Comparison of ENCODE assay signal across 30 cellular contexts in genomic region chr2:33436083-33436482, GRCh38. TPM values are rescaled to one million over a fixed set of nuclear protein-coding genes. Genes with fewer than 3 reads are reported as not detected.
DNase-seq lines count a peak whose midpoint lies in the region; ATAC-seq and TF ChIP-seq lines count a peak whose summit lies in the region.
"Had no signal": no experiment of that assay in that cellular context is flagged by ENCODE, and none has a peak within 500 bp of the region (broad histone marks: within the 10 kb centered on the region; RNA-seq: fewer than 3 reads in every experiment).

No MANE protein-coding gene starts in this region.

- no peak overlapping the region for H3K14ac ChIP-seq in mesenchymal stem cell (ENCODE audit: low read length in 2 of 2)

- H4K91ac ChIP-seq in mesenchymal stem cell (ENCODE audit: low read length), result no peak overlapping the region

- H2BK12ac ChIP-seq in mesenchymal stem cell (ENCODE audit: low read length in 2 of 2), result no peak overlapping the region

- 0% methylated on average over 1 of the region's 1 CpG for WGBS in mesenchymal stem cell
- 57 to 72% methylated on average over 1 of the region's 1 CpG for WGBS in thyroid gland, 2 donors
- WGBS in esophagus squamous epithelium, 2 donors, result 42 to 69% methylated on average over 1 of the region's 1 CpG

- no peak overlapping the region for H3K23ac ChIP-seq in mesenchymal stem cell (ENCODE audit: low read length in 2 of 2)

- TF ChIP-seq CTCF in cardiac muscle cell (IDR thresholded peaks at IDR 0.05; ENCODE audit: low read depth, low read length) (no peak), endothelial cell (IDR thresholded peaks at IDR 0.05; ENCODE audit: unreplicated experiment) (no peak), thyroid gland (IDR thresholded peaks at IDR 0.05) (no peak), GM13977 (IDR thresholded peaks at IDR 0.05; ENCODE audit: extremely low read depth, insufficient read depth, missing control alignments) (no peak), esophagus squamous epithelium (IDR thresholded peaks at IDR 0.05) (no peak)

- H3K4me3 ChIP-seq in cardiac muscle cell, result no peak overlapping the region
- H3K4me3 ChIP-seq in mesenchymal stem cell (ENCODE audit: insufficient read depth in 1 of 2, low read depth in 1 of 2, low read length in 2 of 2), result no peak overlapping the region
- H3K4me3 ChIP-seq in thyroid gland (replicated peaks in 1 of 3), result no peak overlapping the region
- no peak overlapping the region for H3K4me3 ChIP-seq in esophagus squamous epithelium
- H3K4me3 ChIP-seq: GM23248, MG63, thoracic aorta had no signal

- no peak for ATAC-seq in Right ventricle myocardium superior (ENCODE audit: poor library complexity)
- no peak for ATAC-seq in stimulated activated naive B cell treated with anti-CD40 and anti-IgM and Interleukin-4, amounts not matched to agents 10 μg/mL and 1 μg/mL and 100 μg/mL, for 72 hours (replicated peaks)
- ATAC-seq: activated T-helper 17 cell treated with anti-CD3 and anti-CD28 coated beads, Interleukin-2, amount 50 U/mL, for 72 hours; CD8-positive, alpha-beta T cell; foreskin keratinocyte had no signal

- peak; percentile 41 for DNase-seq in cardiac muscle cell (ENCODE audit: low read depth in 1 of 2, low spot score in 1 of 2)
- DNase-seq in Right ventricle myocardium superior, result no peak
- DNase-seq in endothelial cell (ENCODE audit: low spot score), result peak; percentile 27
- DNase-seq in mesenchymal stem cell, result peak; percentile 56
- DNase-seq in thyroid gland, result no peak
- no peak for DNase-seq in GM13977 (ENCODE audit: low spot score)
- no peak for DNase-seq in stimulated activated naive B cell treated with anti-CD40 and anti-IgM and Interleukin-4, amounts not matched to agents 10 μg/mL and 1 μg/mL and 100 μg/mL, for 72 hours
- no peak for DNase-seq in esophagus squamous epithelium (lab: John Stamatoyannopoulos, UW)
- DNase-seq: activated CD4-positive, alpha-beta memory T cell treated with anti-CD3 and anti-CD28 coated beads for 36 hours; activated CD8-positive, alpha-beta memory T cell treated with anti-CD3 and anti-CD28 coated beads, Interleukin-2, amount 50 U/mL, for 48 hours; CD8-positive, alpha-beta T cell; cerebellar nuclear complex; DMS79; foreskin keratinocyte; GM23248; KBM-7; MG63; NCI-H1417; NCI-H2081; NCI-H82; SHP77; stimulated activated CD4-positive, alpha-beta T cell treated with anti-CD3 and anti-CD28 coated beads, Interleukin-12 subunit alpha, Interleukin-12 subunit beta, amount 100 ng/mL, for 4 hours; stimulated activated CD4-positive, alpha-beta T cell treated with anti-CD3 and anti-CD28 coated beads, Interleukin-4, amount 100 ng/mL, for 24 hours; stimulated activated naive CD4-positive, alpha-beta T cell had no signal

- no peak overlapping the region for H3K18ac ChIP-seq in mesenchymal stem cell (ENCODE audit: low read depth in 1 of 2, low read length in 2 of 2)

- H3K4me1 Mint-ChIP-seq in endothelial cell (ENCODE audit: unreplicated experiment), result peaks cover 64% of the 10 kb centered on the region
- no peaks in the 10 kb centered on the region for H3K4me1 Mint-ChIP-seq in stimulated activated naive B cell treated with anti-CD40 and anti-IgM and Interleukin-4, amounts not matched to agents 10 μg/mL and 1 μg/mL and 100 μg/mL, for 72 hours
- H3K4me1 Mint-ChIP-seq: activated T-helper 17 cell treated with anti-CD3 and anti-CD28 coated beads, Interleukin-2, amount 50 U/mL, for 72 hours; memory B cell had no signal

- H3K4me3 Mint-ChIP-seq in endothelial cell (ENCODE audit: unreplicated experiment), result peak overlapping the region; percentile 95
- no peak overlapping the region for H3K4me3 Mint-ChIP-seq in stimulated activated naive B cell treated with anti-CD40 and anti-IgM and Interleukin-4, amounts not matched to agents 10 μg/mL and 1 μg/mL and 100 μg/mL, for 72 hours
- H3K4me3 Mint-ChIP-seq: activated CD4-positive, alpha-beta memory T cell treated with anti-CD3 and anti-CD28 coated beads for 36 hours; activated naive CD8-positive, alpha-beta T cell; activated T-helper 17 cell treated with anti-CD3 and anti-CD28 coated beads, Interleukin-2, amount 50 U/mL, for 72 hours; CD8-positive, alpha-beta T cell; memory B cell had no signal

- peak overlapping the region; percentile 8 for H3K27ac ChIP-seq in cardiac muscle cell
- no peak overlapping the region for H3K27ac ChIP-seq in mesenchymal stem cell (ENCODE audit: low read length, poor library complexity, severe bottlenecking)
- peak overlapping the region in 2 of 3 donors; percentile 20 to 26 for H3K27ac ChIP-seq in thyroid gland
- H3K27ac ChIP-seq in esophagus squamous epithelium, result peak overlapping the region in 2 of 4 donors; percentile 4 to 50
- H3K27ac ChIP-seq: 22Rv1, epithelial cell of prostate, foreskin keratinocyte, GM23248, thoracic aorta had no signal

- in situ Hi-C loops in GM13977 (cut with MboI; ENCODE audit: low pct_unique_long_range_greater_than_20kb, low sequenced_read_pairs, unreplicated experiment), result no loop called here

- no peak overlapping the region for H2AFZ ChIP-seq in mesenchymal stem cell (ENCODE audit: low read depth, low read length)
- H2AFZ ChIP-seq: GM23248 had no signal

- H3K36me3 Mint-ChIP-seq in endothelial cell (ENCODE audit: low read depth, unreplicated experiment), result peaks cover 27% of the 10 kb centered on the region
- H3K36me3 Mint-ChIP-seq in stimulated activated naive B cell treated with anti-CD40 and anti-IgM and Interleukin-4, amounts not matched to agents 10 μg/mL and 1 μg/mL and 100 μg/mL, for 72 hours, result no peaks in the 10 kb centered on the region
- H3K36me3 Mint-ChIP-seq: activated CD4-positive, alpha-beta memory T cell treated with anti-CD3 and anti-CD28 coated beads for 36 hours; CD8-positive, alpha-beta T cell; memory B cell had no signal

- no peaks in the 10 kb centered on the region for H3K9me3 Mint-ChIP-seq in endothelial cell (ENCODE audit: unreplicated experiment)
- no peaks in the 10 kb centered on the region for H3K9me3 Mint-ChIP-seq in stimulated activated naive B cell treated with anti-CD40 and anti-IgM and Interleukin-4, amounts not matched to agents 10 μg/mL and 1 μg/mL and 100 μg/mL, for 72 hours
- H3K9me3 Mint-ChIP-seq: activated CD4-positive, alpha-beta memory T cell treated with anti-CD3 and anti-CD28 coated beads for 36 hours; activated T-helper 17 cell treated with anti-CD3 and anti-CD28 coated beads, Interleukin-2, amount 50 U/mL, for 72 hours; CD8-positive, alpha-beta T cell; memory B cell had no signal

- H3K4ac ChIP-seq in mesenchymal stem cell (ENCODE audit: low read depth in 1 of 2, low read length in 2 of 2), result peak overlapping the region in 1 of 2 experiments; percentile 61

- no peaks in the 10 kb centered on the region for H3K9me3 ChIP-seq in cardiac muscle cell (ENCODE audit: low read depth)
- no peaks in the 10 kb centered on the region for H3K9me3 ChIP-seq in mesenchymal stem cell (ENCODE audit: control insufficient read depth, low read length)
- H3K9me3 ChIP-seq in thyroid gland, result no peaks in the 10 kb centered on the region
- H3K9me3 ChIP-seq in esophagus squamous epithelium, result no peaks in the 10 kb centered on the region
- H3K9me3 ChIP-seq: thoracic aorta had no signal

- H3K27me3 Mint-ChIP-seq in endothelial cell (ENCODE audit: unreplicated experiment), result peaks cover 3% of the 10 kb centered on the region
- H3K27me3 Mint-ChIP-seq in stimulated activated naive B cell treated with anti-CD40 and anti-IgM and Interleukin-4, amounts not matched to agents 10 μg/mL and 1 μg/mL and 100 μg/mL, for 72 hours, result peaks cover 5 to 12% of the 10 kb centered on the region in 2 donors

- H3K36me3 ChIP-seq in cardiac muscle cell (no peaks in the 10 kb centered on the region), mesenchymal stem cell (ENCODE audit: control insufficient read depth in 1 of 2, insufficient read depth in 2 of 2, low read depth in 1 of 2, low read length in 2 of 2) (no peaks in the 10 kb centered on the region), thyroid gland (no peaks in the 10 kb centered on the region), esophagus squamous epithelium (no peaks in the 10 kb centered on the region)
- H3K36me3 ChIP-seq: MG63, thoracic aorta had no signal

- H3K9ac ChIP-seq in mesenchymal stem cell (ENCODE audit: low read length), result no peak overlapping the region
- H3K9ac ChIP-seq: GM23248 had no signal

- H3K79me1 ChIP-seq in mesenchymal stem cell (replicated peaks; ENCODE audit: low read length, poor library complexity, severe bottlenecking), result no peaks in the 10 kb centered on the region

- H2BK15ac ChIP-seq in mesenchymal stem cell (ENCODE audit: low read depth, poor library complexity, severe bottlenecking), result no peak overlapping the region

- TF ChIP-seq POLR2A in thyroid gland (IDR thresholded peaks at IDR 0.05), result no peak
- no peak for TF ChIP-seq POLR2A in esophagus squamous epithelium (IDR thresholded peaks at IDR 0.05)

- H2BK120ac ChIP-seq in mesenchymal stem cell (ENCODE audit: low read depth, low read length), result peak overlapping the region; percentile 15

- H4K8ac ChIP-seq in mesenchymal stem cell (ENCODE audit: low read length), result no peak overlapping the region

- peaks cover 13% of the 10 kb centered on the region for H3K4me1 ChIP-seq in cardiac muscle cell (ENCODE audit: low read depth)
- H3K4me1 ChIP-seq in mesenchymal stem cell (ENCODE audit: control insufficient read depth, insufficient read depth, low read depth, low read length), result no peaks in the 10 kb centered on the region
- peaks cover 5 to 8% of the 10 kb centered on the region in 2 donors for H3K4me1 ChIP-seq in thyroid gland
- H3K4me1 ChIP-seq in esophagus squamous epithelium, result no peaks in the 10 kb centered on the region
- H3K4me1 ChIP-seq: foreskin keratinocyte had no signal

- H2AK5ac ChIP-seq in mesenchymal stem cell (ENCODE audit: low read length, severe bottlenecking), result no peak overlapping the region

- H3K4me2 ChIP-seq in mesenchymal stem cell (ENCODE audit: low read length, poor library complexity, severe bottlenecking), result no peak overlapping the region

- no peak overlapping the region for H2BK5ac ChIP-seq in mesenchymal stem cell (ENCODE audit: low read depth, low read length, poor library complexity, severe bottlenecking)

- H3K27me3 ChIP-seq in cardiac muscle cell (no peaks in the 10 kb centered on the region), mesenchymal stem cell (ENCODE audit: control insufficient read depth in 1 of 2, insufficient read depth in 1 of 2, low read length in 2 of 2) (no peaks in the 10 kb centered on the region), thyroid gland (no peaks in the 10 kb centered on the region), esophagus squamous epithelium (no peaks in the 10 kb centered on the region)
- H3K27me3 ChIP-seq: foreskin keratinocyte, MG63 had no signal

- intact Hi-C loops in Right ventricle myocardium superior (cut with DNase I), result no loop called here
- intact Hi-C loops in thyroid gland (cut with DNase I), result no loop called here
- intact Hi-C loops in esophagus squamous epithelium (cut with DNase I), result no loop called here

- peak overlapping the region; percentile 99 for H3K27ac Mint-ChIP-seq in endothelial cell (ENCODE audit: unreplicated experiment)
- no peak overlapping the region for H3K27ac Mint-ChIP-seq in stimulated activated naive B cell treated with anti-CD40 and anti-IgM and Interleukin-4, amounts not matched to agents 10 μg/mL and 1 μg/mL and 100 μg/mL, for 72 hours
- H3K27ac Mint-ChIP-seq: activated CD4-positive, alpha-beta memory T cell treated with anti-CD3 and anti-CD28 coated beads for 36 hours; activated naive CD8-positive, alpha-beta T cell; activated T-helper 17 cell treated with anti-CD3 and anti-CD28 coated beads, Interleukin-2, amount 50 U/mL, for 72 hours; CD8-positive, alpha-beta T cell; memory B cell had no signal

RNA-seq across cellular contexts. Expression of gene RASGRP3, which starts 40.4 kb away (rescaled TPM):
- total RNA-seq in cardiac muscle cell (19.8 and 25.4 TPM in 2 replicates), Right ventricle myocardium superior (53.1 TPM), endothelial cell (ENCODE audit: unreplicated experiment) (487 TPM), thyroid gland (10 to 100 TPM; 30.9 to 46.9 (median 34.8) TPM), esophagus squamous epithelium (10 to 100 TPM in 1 of 4 donors, 1 to 10 TPM in 2, under 1 TPM in 1; 0.53 to 10.2 (median 5.3) TPM)
- 21.3 and 46.3 TPM in 2 replicates for polyA plus RNA-seq in cardiac muscle cell
- 31.4 TPM for polyA plus RNA-seq in mesenchymal stem cell (2013, experiment 1 of 2)
- polyA plus RNA-seq in mesenchymal stem cell (2013, experiment 2 of 2), result 29.3 TPM

Comparison
In these comparisons a context has a peak if more than half of its experiments do, and no peak if none do; other contexts are left out.
1. DNase-seq: peak in cardiac muscle cell (2 of 2), endothelial cell (single experiment) and mesenchymal stem cell (single experiment); none in Right ventricle myocardium superior (single experiment), thyroid gland (0 of 2), GM13977 (single experiment), stimulated activated naive B cell treated with anti-CD40 and anti-IgM and Interleukin-4, amounts not matched to agents 10 μg/mL and 1 μg/mL and 100 μg/mL, for 72 hours (single experiment) and esophagus squamous epithelium (single experiment).